Comparison of ENCODE assay signal across 8 cellular contexts in the genomic region with DNA sequence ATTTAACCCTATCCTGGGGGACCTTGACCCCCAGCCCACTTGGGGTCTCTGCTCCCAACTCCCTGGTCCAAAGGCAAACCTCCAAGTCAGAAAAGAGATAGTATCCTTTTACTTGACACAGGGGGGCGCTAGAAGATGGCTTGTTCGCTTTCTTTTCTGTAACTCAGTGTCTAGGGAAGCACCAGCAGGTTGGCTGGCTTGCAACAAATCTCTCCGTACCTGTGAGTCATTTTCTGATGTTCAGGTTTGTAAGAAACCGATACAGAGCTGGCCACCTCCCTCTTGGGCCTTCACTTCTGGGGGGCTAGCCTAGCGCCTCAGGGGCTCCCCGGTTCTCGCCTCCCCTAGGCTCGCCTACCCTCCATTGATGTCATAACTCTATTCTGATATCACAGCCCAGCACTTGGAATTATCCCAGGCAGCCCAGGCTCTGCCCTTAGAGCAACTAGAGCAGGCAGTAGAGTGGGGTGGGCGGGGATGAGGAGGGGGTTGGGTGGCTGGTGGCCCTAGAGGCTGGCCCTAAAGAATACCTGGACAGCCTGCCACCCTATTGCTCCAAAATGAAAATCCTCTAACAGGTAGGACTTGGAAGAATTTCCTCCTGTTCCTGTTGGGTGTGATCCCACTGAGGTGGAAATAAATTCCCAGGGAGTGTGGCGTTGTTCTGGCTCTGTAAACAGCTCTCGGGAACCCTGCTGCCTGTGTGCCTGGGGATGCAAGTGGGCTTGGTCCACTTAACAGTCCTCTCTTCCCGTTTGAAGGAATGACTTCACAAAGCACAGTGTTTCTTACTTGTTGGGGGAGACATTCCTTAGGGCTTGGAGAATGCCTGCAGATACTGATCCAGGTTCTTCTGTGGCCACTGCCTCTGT.
DNase-seq lines count a peak whose midpoint lies in the region; ATAC-seq, FAIRE-seq and TF ChIP-seq lines count a peak whose summit lies in the region.

No MANE protein-coding gene starts in this region.

- no peak overlapping the region for H3K4me3 ChIP-seq in gastroesophageal sphincter
- H3K4me3 ChIP-seq in trophoblast cell (ENCODE audit: low read depth, low read length), result no peak overlapping the region

- no peak overlapping the region for H2BK120ac ChIP-seq in trophoblast cell (ENCODE audit: insufficient read depth, low read length, poor library complexity)

- no peak for TF ChIP-seq POLR2A in gastroesophageal sphincter (IDR thresholded peaks at IDR 0.05)

- DNase-seq in Calu3, result peak; percentile 74
- peak; percentile 68 for DNase-seq in HTR-8/SVneo (ENCODE audit: insufficient read length, low spot score)
- DNase-seq in NOMO-1 treated with DMSO at 0.1 percent for 48 hours (lab: John Stamatoyannopoulos, UW; ENCODE audit: unreplicated experiment), result peak; percentile 67
- peak; percentile 39 to 57 for DNase-seq in activated T-cell treated with anti-CD3 and anti-CD28 coated beads, Interleukin-2, amount 50 U/mL, for 48 hours
- peak; percentile 75 to 91 for DNase-seq in trophoblast cell
- DNase-seq in cortex of kidney (lab: John Stamatoyannopoulos, UW), result no peak

- no peak overlapping the region for H2BK12ac ChIP-seq in trophoblast cell (ENCODE audit: low read length)

- no peak overlapping the region for H4K12ac ChIP-seq in trophoblast cell (ENCODE audit: low read depth, low read length)

- no peaks in the 10 kb centered on the region for H3K9me3 Mint-ChIP-seq in Calu3 (ENCODE audit: low read depth, unreplicated experiment)

- H3K9me3 ChIP-seq in gastroesophageal sphincter (no peaks in the 10 kb centered on the region), trophoblast cell (ENCODE audit: insufficient read depth, low read depth, low read length) (no peaks in the 10 kb centered on the region)

- H4K91ac ChIP-seq in trophoblast cell (ENCODE audit: low read depth, low read length), result no peak overlapping the region

- intact Hi-C loops in Calu3 (cut with micrococcal nuclease; ENCODE audit: unreplicated experiment), result loop anchor here (1.0 to 5.0 kb wide), 3 partner anchors 128 to 385 kb away; no protein-coding TSS in a partner anchor

- no peak for FAIRE-seq in HTR-8/SVneo (lab: Jason Lieb, UNC)

- no peaks in the 10 kb centered on the region for H3K79me2 ChIP-seq in trophoblast cell (ENCODE audit: control insufficient read depth, insufficient read depth, low read length, poor library complexity)

- H2BK5ac ChIP-seq in trophoblast cell (ENCODE audit: low read depth, low read length, poor library complexity), result no peak overlapping the region

- H3K18ac ChIP-seq in trophoblast cell (ENCODE audit: low read length), result no peak overlapping the region

- H3K27ac ChIP-seq in gastroesophageal sphincter, result no peak overlapping the region
- no peak overlapping the region for H3K27ac ChIP-seq in trophoblast cell (ENCODE audit: low read depth, low read length)

- H3K23ac ChIP-seq in trophoblast cell (ENCODE audit: low read length), result no peak overlapping the region

- H3K27me3 Mint-ChIP-seq in Calu3 (ENCODE audit: unreplicated experiment), result no peaks in the 10 kb centered on the region

- CTCF ChIA-PET in Calu3 (lab: Charles Lee), result interaction anchor here (0.6 to 2.2 kb wide), 6 partner anchors 26 to 304 kb away, joined by 3 to 21 read pairs (median 5); no protein-coding TSS in a partner anchor

- H3K9ac ChIP-seq in trophoblast cell (ENCODE audit: low read length), result no peak overlapping the region

- no TSS peak for BruUV-seq in Calu3 (replicated peaks; lab: Mats Ljungman, UMichigan)

- ATAC-seq in gastroesophageal sphincter (no peak), GM21381 (IDR thresholded peaks at IDR 0.05; ENCODE audit: unreplicated experiment) (no peak)

- H3K4me2 ChIP-seq in trophoblast cell (ENCODE audit: low read length), result no peak overlapping the region

- no peak overlapping the region for H2AK5ac ChIP-seq in trophoblast cell (ENCODE audit: low read length)

- TF ChIP-seq CTCF in Calu3 (IDR thresholded peaks at IDR 0.05; ENCODE audit: unreplicated experiment), result peak; percentile 79
- TF ChIP-seq CTCF in gastroesophageal sphincter (IDR thresholded peaks at IDR 0.05), result peak in 3 of 4 experiments; percentile 51 to 62 (median 58)

- H4K8ac ChIP-seq in trophoblast cell (ENCODE audit: low read depth, low read length), result no peak overlapping the region

- H3K36me3 ChIP-seq in gastroesophageal sphincter (no peaks in the 10 kb centered on the region), trophoblast cell (ENCODE audit: control insufficient read depth in 1 of 2, insufficient read depth in 2 of 2, low read length in 2 of 2) (no peaks in the 10 kb centered on the region)

- peaks cover 8% of the 10 kb centered on the region for H3K4me1 Mint-ChIP-seq in Calu3 (ENCODE audit: low read depth, unreplicated experiment)

- H3K27me3 ChIP-seq in gastroesophageal sphincter (no peaks in the 10 kb centered on the region), trophoblast cell (ENCODE audit: insufficient read depth, low read length) (no peaks in the 10 kb centered on the region)

- H2AFZ ChIP-seq in trophoblast cell (ENCODE audit: insufficient read depth, low read length, poor library complexity), result no peak overlapping the region

- WGBS in gastroesophageal sphincter (ENCODE audit: low coverage in 1 of 2), 2 donors, result 20 to 23% methylated on average over 1 to 7 of the region's 12 CpGs
- no CpG with 5 or more reads among the region's 12 CpGs for WGBS in trophoblast cell (ENCODE audit: extremely low coverage, insufficient coverage, insufficient read length)

- H3K36me3 Mint-ChIP-seq in Calu3 (ENCODE audit: insufficient read depth, unreplicated experiment), result no peaks in the 10 kb centered on the region

- H3K79me1 ChIP-seq in trophoblast cell (ENCODE audit: low read length), result no peaks in the 10 kb centered on the region

- H3K4me1 ChIP-seq in gastroesophageal sphincter (no peaks in the 10 kb centered on the region), trophoblast cell (ENCODE audit: control insufficient read depth in 1 of 2, insufficient read depth in 2 of 2, low read length in 2 of 2) (no peaks in the 10 kb centered on the region)

- no peak overlapping the region for H3K4me3 Mint-ChIP-seq in Calu3 (ENCODE audit: low read depth, unreplicated experiment)

- TF ChIP-seq EP300 in gastroesophageal sphincter (IDR thresholded peaks at IDR 0.05), result no peak

- H3K27ac Mint-ChIP-seq in Calu3 (ENCODE audit: unreplicated experiment), result no peak overlapping the region

- H3K4ac ChIP-seq in trophoblast cell (ENCODE audit: low read depth, low read length), result no peak overlapping the region

- no peak overlapping the region for H3K14ac ChIP-seq in trophoblast cell (ENCODE audit: low read length)
